1 cellular context compared by ENCODE assay signal in genomic region chr14:50083467-50084337, GRCh38.
TF ChIP-seq lines count a peak whose summit lies in the region.

No MANE protein-coding gene starts in this region.

TF ChIP-seq in GM12878, 131 proteins besides CTCF, POLR2A, EP300 and RAD21 (continued from another document and continues in another):
- TF ChIP-seq ZBTB40 (IDR thresholded peaks at IDR 0.05; ENCODE audit: borderline replicate concordance) (0 out of 2 replicates have a peak, but pooled peaks have one; percentile 17), NFIC (IDR thresholded peaks at IDR 0.05; ENCODE audit: low read depth, low read length) (0 out of 2 replicates have a peak, but pooled peaks have one; percentile 59), BCL3 (IDR thresholded peaks at IDR 0.05; ENCODE audit: borderline replicate concordance, insufficient read depth, low read depth, low read length, poor library complexity, severe bottlenecking) (peak; percentile 66), NR2F1 (conservative IDR thresholded peaks at IDR 0.05) (peak; percentile 30; the same call in 1 of the 2 replicates), BACH1 (IDR thresholded peaks at IDR 0.05; ENCODE audit: borderline replicate concordance) (peak; percentile 85), HCFC1 (IDR thresholded peaks at IDR 0.05; ENCODE audit: low read length) (no peak), TCF3 (IDR thresholded peaks at IDR 0.05; ENCODE audit: borderline replicate concordance, insufficient read depth, low read depth, low read length) (0 out of 2 replicates have a peak, but pooled peaks have one; percentile 9), MTA3 (IDR thresholded peaks at IDR 0.05; ENCODE audit: borderline replicate concordance, low read length) (peak; percentile 87), ZBTB11 (CRISPR knock-in tag; IDR thresholded peaks at IDR 0.05) (no peak), MXI1 (IDR thresholded peaks at IDR 0.05; ENCODE audit: low read depth, low read length) (peak; percentile 56; the same call in 1 of the 2 replicates), CBFB (IDR thresholded peaks at IDR 0.05; ENCODE audit: low read depth) (peak; percentile 37; the same call in 1 of the 2 replicates), ZNF687 (IDR thresholded peaks at IDR 0.05) (peak; percentile 69; the same call in 1 of the 2 replicates), POLR2AphosphoS5 (IDR thresholded peaks at IDR 0.05; ENCODE audit: low read length) (peak; percentile 68; the same call in 1 of the 2 replicates), TARDBP (IDR thresholded peaks at IDR 0.05; ENCODE audit: borderline replicate concordance) (no peak), ETV6 (conservative IDR thresholded peaks at IDR 0.05 in 1 of 2, IDR thresholded peaks at IDR 0.05 in 1 of 2; ENCODE audit: borderline replicate concordance in 1 of 2, low read depth in 1 of 2) (0 out of 4 replicates have a peak, but pooled peaks of 1 of the 2 experiments have one; percentile 9), POU2F2 (IDR thresholded peaks at IDR 0.05; ENCODE audit: borderline replicate concordance, low read depth, low read length) (peak; percentile 40; the same call in 1 of the 3 replicates), PML (IDR thresholded peaks at IDR 0.05; ENCODE audit: low read length) (peak; percentile 84), ZNF217 (IDR thresholded peaks at IDR 0.05) (no peak), IKZF2 (IDR thresholded peaks at IDR 0.05) (peak; percentile 68 to 82), CHD1 (IDR thresholded peaks at IDR 0.05; ENCODE audit: low read depth, low read length) (no peak), DPF2 (IDR thresholded peaks at IDR 0.05) (peak; percentile 71), CREM (IDR thresholded peaks at IDR 0.05; ENCODE audit: low read depth) (peak; percentile 34; the same call in 1 of the 2 replicates), MEF2B (IDR thresholded peaks at IDR 0.05; ENCODE audit: partially characterized antibody, poor library complexity, severe bottlenecking) (no peak), LARP7 (IDR thresholded peaks at IDR 0.05) (peak; percentile 81), HDGF (IDR thresholded peaks at IDR 0.05) (0 out of 2 replicates have a peak, but pooled peaks have one; percentile 11), CUX1 (IDR thresholded peaks at IDR 0.05; ENCODE audit: insufficient replicate concordance, low read depth, low read length) (peak; percentile 53), TAF1 (IDR thresholded peaks at IDR 0.05; ENCODE audit: borderline replicate concordance, low read depth, low read length) (no peak), GATAD2B (conservative IDR thresholded peaks at IDR 0.05; ENCODE audit: low read depth) (peak; percentile 98; the same call in 1 of the 2 replicates), RAD51 (IDR thresholded peaks at IDR 0.05) (no peak; the same call in none of the 2 replicates), FOXM1 (IDR thresholded peaks at IDR 0.05; ENCODE audit: low read depth, low read length) (0 out of 2 replicates have a peak, but pooled peaks have one; percentile 57), SMC3 (IDR thresholded peaks at IDR 0.05; ENCODE audit: borderline replicate concordance, low read length) (0 out of 2 replicates have a peak, but pooled peaks have one; percentile 1), EED (IDR thresholded peaks at IDR 0.05; ENCODE audit: low read depth) (peak; percentile 88), TBL1XR1 (IDR thresholded peaks at IDR 0.05; ENCODE audit: low read depth, low read length) (peak; percentile 18; the same call in 1 of the 2 replicates), ATF2 (IDR thresholded peaks at IDR 0.05; ENCODE audit: low read length) (peak; percentile 83), RELA (IDR thresholded peaks at IDR 0.05; ENCODE audit: borderline replicate concordance, partially characterized antibody) (peak; percentile 86), BHLHE40 (IDR thresholded peaks at IDR 0.05; ENCODE audit: borderline replicate concordance in 1 of 2, low read depth in 2 of 2, low read length in 1 of 2) (peak; percentile 5 to 48; a peak in 3 of 4 replicates)
